15 cellular contexts compared by ENCODE assay signal in genomic region chr9:115262952-115263351, GRCh38.
DNase-seq lines count a peak whose midpoint lies in the region; ATAC-seq and TF ChIP-seq lines count a peak whose summit lies in the region.
"Had no signal": no experiment of that assay in that cellular context is flagged by ENCODE, and none has a peak within 500 bp of the region (broad histone marks: within the 10 kb centered on the region; RNA-seq: fewer than 3 reads in every experiment).

No MANE protein-coding gene starts in this region.

- H3K9me3 ChIP-seq in PC-9 (ENCODE audit: insufficient read depth, low read depth) (peaks cover 12% of the 10 kb centered on the region), ovary (no peaks in the 10 kb centered on the region)
- H3K9me3 ChIP-seq: HAP-1, right atrium auricular region had no signal

- peaks cover 4% of the 10 kb centered on the region for H3K9me3 Mint-ChIP-seq in mesothelial cell of epicardium
- H3K9me3 Mint-ChIP-seq: T-helper 1 cell treated with Interleukin-12 subunit alpha and Interleukin-12 subunit beta and Interleukin-4 antibody, amounts not matched to agents 30 μg/mL and 1 μg/mL, for 36 hours had no signal

- H3F3A ChIP-seq in PC-9 (ENCODE audit: insufficient read depth, low read depth), result peaks cover 21% of the 10 kb centered on the region

- H3K27ac ChIP-seq in PC-9 (peak overlapping the region; percentile 60), foreskin keratinocyte (peak overlapping the region; percentile 45), ovary (no peak overlapping the region)
- H3K27ac ChIP-seq: right atrium auricular region had no signal

- H3K27me3 Mint-ChIP-seq in mesothelial cell of epicardium (ENCODE audit: low read depth), result no peaks in the 10 kb centered on the region

- DNase-seq in ACHN (peak; percentile 19), NCI-H1092 (lab: John Stamatoyannopoulos, UW) (peak; percentile 33), PC-9 (peak in 1 of 2 experiments; percentile 73), foreskin keratinocyte (peak; percentile 64 to 78), mesothelial cell of epicardium (ENCODE audit: low spot score in 2 of 2, unreplicated experiment in 2 of 2) (no peak), ovary (no peak), NOMO-1 treated with DMSO at 0.1 percent for 48 hours (lab: John Stamatoyannopoulos, UW; ENCODE audit: unreplicated experiment) (no peak)
- DNase-seq: activated CD4-positive, alpha-beta T cell treated with anti-CD3 and anti-CD28 coated beads for 4 hours; AML-193; naive B cell; stimulated activated naive CD8-positive, alpha-beta T cell treated with anti-CD3 and anti-CD28 coated beads, Interleukin-15, Interleukin-2, amounts not matched to agents 100 U/mL and 50 U/mL, for 24 hours had no signal

- no TSS peak for BruUV-seq in PC-9 (replicated peaks; lab: Mats Ljungman, UMichigan)

- no peaks in the 10 kb centered on the region for H4K20me1 ChIP-seq in PC-9 (ENCODE audit: insufficient read depth)

- H2AFZ ChIP-seq in PC-9, result no peak overlapping the region

- TF ChIP-seq POLR2A in ovary (IDR thresholded peaks at IDR 0.05), result no peak

- CTCF ChIA-PET in PC-9 (lab: Charles Lee), result no interaction called here

- H3K4me2 ChIP-seq in PC-9, result peak overlapping the region; percentile 59

- no peak for TF ChIP-seq EP300 in ovary (IDR thresholded peaks at IDR 0.05)

- in situ Hi-C loops in ACHN (cut with HindIII; ENCODE audit: low pct_ligation_motif_present, low pct_unique_long_range_greater_than_20kb, low sequenced_read_pairs), result no loop called here

- H3K36me3 ChIP-seq in PC-9 (ENCODE audit: low read depth) (no peaks in the 10 kb centered on the region), ovary (no peaks in the 10 kb centered on the region)
- H3K36me3 ChIP-seq: HAP-1, right atrium auricular region had no signal

- no peak overlapping the region for H3K27ac Mint-ChIP-seq in mesothelial cell of epicardium
- H3K27ac Mint-ChIP-seq: naive B cell; T-helper 1 cell treated with Interleukin-12 subunit alpha and Interleukin-12 subunit beta and Interleukin-4 antibody, amounts not matched to agents 30 μg/mL and 1 μg/mL, for 36 hours had no signal

- TF ChIP-seq CTCF in PC-9 (conservative IDR thresholded peaks at IDR 0.05) (no peak), foreskin keratinocyte (conservative IDR thresholded peaks at IDR 0.05) (no peak), mesothelial cell of epicardium (IDR thresholded peaks at IDR 0.05; ENCODE audit: unreplicated experiment) (no peak), ovary (IDR thresholded peaks at IDR 0.05) (no peak)

- ATAC-seq in foreskin keratinocyte (peak; percentile 59), GM19455 (IDR thresholded peaks at IDR 0.05; ENCODE audit: unreplicated experiment) (no peak)
- ATAC-seq: stimulated activated naive CD8-positive, alpha-beta T cell treated with anti-CD3 and anti-CD28 coated beads, Interleukin-15, Interleukin-2, amounts not matched to agents 100 U/mL and 50 U/mL, for 24 hours had no signal

- H3K36me3 Mint-ChIP-seq in mesothelial cell of epicardium, result no peaks in the 10 kb centered on the region
- H3K36me3 Mint-ChIP-seq: naive B cell had no signal

- H3K79me2 ChIP-seq in PC-9 (ENCODE audit: low read depth), result no peaks in the 10 kb centered on the region

- H3K4me3 ChIP-seq in PC-9 (no peak overlapping the region), ovary (no peak overlapping the region)
- H3K4me3 ChIP-seq: HAP-1, right atrium auricular region had no signal

- intact Hi-C loops in PC-9 (cut with micrococcal nuclease; ENCODE audit: unreplicated experiment), result loop anchor here (1.0 to 10.0 kb wide), 9 partner anchors 13 to 548 kb away; no protein-coding TSS in a partner anchor
- intact Hi-C loops in ovary (cut with DNase I), result no loop called here

- H3K4me1 ChIP-seq in PC-9 (replicated peaks; ENCODE audit: insufficient read depth) (peaks cover 49% of the 10 kb centered on the region), foreskin keratinocyte (peaks cover 26% of the 10 kb centered on the region), ovary (ENCODE audit: insufficient read depth) (no peaks in the 10 kb centered on the region)
- H3K4me1 ChIP-seq: HAP-1 had no signal

- H3K4me3 Mint-ChIP-seq in mesothelial cell of epicardium, result no peak overlapping the region
- H3K4me3 Mint-ChIP-seq: naive B cell; T-helper 1 cell treated with Interleukin-12 subunit alpha and Interleukin-12 subunit beta and Interleukin-4 antibody, amounts not matched to agents 30 μg/mL and 1 μg/mL, for 36 hours had no signal

- no peaks in the 10 kb centered on the region for H3K9me2 ChIP-seq in PC-9 (ENCODE audit: insufficient read depth)

- peaks cover 27% of the 10 kb centered on the region for H3K4me1 Mint-ChIP-seq in mesothelial cell of epicardium
- H3K4me1 Mint-ChIP-seq: naive B cell had no signal

- POLR2A ChIA-PET in PC-9 (lab: Charles Lee; ENCODE audit: unreplicated experiment), result interaction anchor here (0.6 kb wide), 1 partner anchor 16 kb away, joined by 3 read pairs; no protein-coding TSS in a partner anchor

- H3K27me3 ChIP-seq in PC-9 (ENCODE audit: insufficient read depth, low read depth) (no peaks in the 10 kb centered on the region), foreskin keratinocyte (no peaks in the 10 kb centered on the region), ovary (no peaks in the 10 kb centered on the region)
- H3K27me3 ChIP-seq: right atrium auricular region had no signal

Comparison
In these comparisons a context has a peak if more than half of its experiments do, and no peak if none do; other contexts are left out.
1. DNase-seq: peak in ACHN (single experiment), NCI-H1092 (single experiment) and foreskin keratinocyte (2 of 2); none in mesothelial cell of epicardium (0 of 2), ovary (0 of 5) and NOMO-1 treated with DMSO at 0.1 percent for 48 hours (single experiment).
2. H3K27ac ChIP-seq: peak in PC-9 (single experiment) and foreskin keratinocyte (single experiment); none in ovary (0 of 2).